ENCODE assay signal across 34 cellular contexts in genomic region chr19:35291259-35291658, GRCh38. TPM values are rescaled to one million over a fixed set of nuclear protein-coding genes. Genes with fewer than 3 reads are reported as not detected.
DNase-seq lines count a peak whose midpoint lies in the region; TF ChIP-seq lines count a peak whose summit lies in the region.
"Had no signal": no experiment of that assay in that cellular context is flagged by ENCODE, and none has a peak within 500 bp of the region (broad histone marks: within the 10 kb centered on the region; RNA-seq: fewer than 3 reads in every experiment).

No MANE protein-coding gene starts in this region.

- H2AFZ ChIP-seq in osteoblast (ENCODE audit: low read length) = no peak overlapping the region
- H2AFZ ChIP-seq: parathyroid adenoma, PC-9 had no signal

- no peaks in the 10 kb centered on the region for H3K79me2 ChIP-seq in osteoblast (ENCODE audit: insufficient read depth, low read length)
- H3K79me2 ChIP-seq: parathyroid adenoma had no signal

- H4K20me1 ChIP-seq in osteoblast (ENCODE audit: insufficient read depth, low read length) = no peaks in the 10 kb centered on the region

- no peaks in the 10 kb centered on the region for H3K4me1 ChIP-seq in osteoblast (ENCODE audit: insufficient read depth, low read length)
- H3K4me1 ChIP-seq: body of pancreas had no signal

- no peak overlapping the region for H3K4me2 ChIP-seq in osteoblast (ENCODE audit: insufficient read depth, low read length)
- H3K4me2 ChIP-seq: PC-9 had no signal

- no peaks in the 10 kb centered on the region for H3K9me3 ChIP-seq in osteoblast (ENCODE audit: low read depth, low read length)
- H3K9me3 ChIP-seq: body of pancreas, heart right ventricle, mucosa of descending colon had no signal

- DNase-seq in COLO668 (lab: John Stamatoyannopoulos, UW; ENCODE audit: unreplicated experiment) (peak; percentile 63), NCI-H146 (lab: John Stamatoyannopoulos, UW) (peak; percentile 62), caudate nucleus (lab: John Stamatoyannopoulos, UW) (peak in 6 of 61 donors; percentile 31 to 72 (median 53)), osteoblast (ENCODE audit: insufficient read length, low spot score, missing footprints) (peak; percentile 50), ecto neural progenitor cell (ENCODE audit: low spot score) (no peak), CD1c-positive myeloid dendritic cell (ENCODE audit: extremely low spot score) (no peak)
- no peak for DNase-seq in stimulated activated naive CD4-positive, alpha-beta T cell treated with Interleukin-2 at 50 U/mL for 16 hours (lab: John Stamatoyannopoulos, UW)
- DNase-seq: activated CD4-positive, alpha-beta T cell treated with anti-CD3 and anti-CD28 coated beads for 4 hours; activated CD8-positive, alpha-beta memory T cell treated with anti-CD3 and anti-CD28 coated beads for 24 hours; activated gamma-delta T cell treated with Interleukin-2 at 50 U/mL for 16 hours; activated T-cell treated with anti-CD3 and anti-CD28 coated beads, Interleukin-2, amount 50 U/mL, for 1 hour; body of pancreas; CD4-positive, CD25-positive, alpha-beta regulatory T cell; effector memory CD4-positive, alpha-beta T cell; erythroblast; GOT3; heart right ventricle; IMR-90; kidney glomerular epithelial cell; mucosa of descending colon; NCI-H1048; NCI-H2029; NCI-H446; SHP77; stimulated activated CD4-positive, alpha-beta T cell treated with anti-CD3 and anti-CD28 coated beads, Interleukin-2, amount 100 ng/mL, for 48 hours; SW 1271; T-helper 9 cell had no signal

- H3K36me3 ChIP-seq in osteoblast (ENCODE audit: insufficient read depth, low read length) = no peaks in the 10 kb centered on the region
- H3K36me3 ChIP-seq: heart right ventricle had no signal

- H3K27ac ChIP-seq in caudate nucleus (ENCODE audit: low read depth, low read length) = peak overlapping the region; percentile 99
- H3K27ac ChIP-seq in osteoblast (ENCODE audit: low read depth, low read length) = no peak overlapping the region
- H3K27ac ChIP-seq: body of pancreas, heart right ventricle, parathyroid adenoma, PC-9, VCaP had no signal

- H3K4me3 ChIP-seq in osteoblast (ENCODE audit: insufficient read depth, low read length) = no peak overlapping the region
- H3K4me3 ChIP-seq: body of pancreas, heart right ventricle, lung, mucosa of descending colon, PC-9 had no signal

- H3K27me3 ChIP-seq in osteoblast (ENCODE audit: insufficient read depth, low read length) = peaks cover 31% of the 10 kb centered on the region
- H3K27me3 ChIP-seq: body of pancreas had no signal

- no peak for TF ChIP-seq CTCF in osteoblast (IDR thresholded peaks at IDR 0.05; ENCODE audit: extremely low read depth, low read depth, low read length)

RNA-seq across cellular contexts. Expression of gene MAG, which starts 0.7 kb away (rescaled TPM):
- total RNA-seq in osteoblast = not detected in 2 replicates
- total RNA-seq: CD4-positive, CD25-positive, alpha-beta regulatory T cell; fibroblast of villous mesenchyme; IMR-90; right cardiac atrium; ureter had no signal

RNA-seq across cellular contexts. Expression of gene HAMP, which starts 8.9 kb away (rescaled TPM):
- total RNA-seq in osteoblast = not detected in 2 replicates
- total RNA-seq: body of pancreas, fibroblast of villous mesenchyme, mucosa of descending colon had no signal

RNA-seq across cellular contexts. Expression of gene USF2, which starts 22.5 kb away (rescaled TPM):
- 66.2 and 74.0 TPM in 2 replicates for total RNA-seq in osteoblast

RNA-seq across cellular contexts. Expression of gene CD22, which starts 37.7 kb away (rescaled TPM):
- under 0.01 TPM in 1 of 2 replicates, not detected in the other for total RNA-seq in osteoblast
- total RNA-seq: fibroblast of villous mesenchyme had no signal

RNA-seq across cellular contexts. Expression of gene LSR, which starts 42.5 kb away (rescaled TPM):
- total RNA-seq in osteoblast = 0.29 and 0.36 TPM in 2 replicates

Comparison
In these comparisons a context has a peak if more than half of its experiments do, and no peak if none do; other contexts are left out.
1. DNase-seq: peak in COLO668 (single experiment), NCI-H146 (single experiment) and osteoblast (single experiment); none in stimulated activated naive CD4-positive, alpha-beta T cell treated with Interleukin-2 at 50 U/mL for 16 hours (single experiment), ecto neural progenitor cell (single experiment) and CD1c-positive myeloid dendritic cell (single experiment).